ENCODE assay signal across 10 cellular contexts in genomic region chr15:57485869-57486268, GRCh38.
DNase-seq lines count a peak whose midpoint lies in the region; ATAC-seq, FAIRE-seq and TF ChIP-seq lines count a peak whose summit lies in the region.
"Had no signal": no experiment of that assay in that cellular context is flagged by ENCODE, and none has a peak within 500 bp of the region (broad histone marks: within the 10 kb centered on the region; RNA-seq: fewer than 3 reads in every experiment).

No MANE protein-coding gene starts in this region.

- no peak overlapping the region for H3K4me3 ChIP-seq in esophagus squamous epithelium
- H3K4me3 ChIP-seq: skin epidermis had no signal

- H3K27ac ChIP-seq in esophagus squamous epithelium, result peak overlapping the region in 3 of 4 donors; percentile 50 to 68 (median 54)

- peak; percentile 97 for DNase-seq in ELR (ENCODE audit: low read depth)
- DNase-seq in RCC 7860 (ENCODE audit: low spot score), result peak; percentile 99
- no peak for DNase-seq in esophagus squamous epithelium (lab: John Stamatoyannopoulos, UW)
- DNase-seq in posterior vena cava (ENCODE audit: low spot score), result peak; percentile 84
- no peak for DNase-seq in GM10248 (ENCODE audit: extremely low spot score)
- DNase-seq in mesenteric fat pad (ENCODE audit: low spot score), result no peak

- no peaks in the 10 kb centered on the region for H3K36me3 ChIP-seq in esophagus squamous epithelium

- FAIRE-seq in RCC 7860 (lab: Jason Lieb, UNC), result peak; percentile 99
- FAIRE-seq: islet of Langerhans had no signal

- no peak for ATAC-seq in GM18870 (IDR thresholded peaks at IDR 0.05; ENCODE audit: unreplicated experiment)
- ATAC-seq in HG03039 (IDR thresholded peaks at IDR 0.05; ENCODE audit: unreplicated experiment), result no peak

- no peak for TF ChIP-seq POLR2A in esophagus squamous epithelium (IDR thresholded peaks at IDR 0.05)

- H3K4me1 ChIP-seq in esophagus squamous epithelium, result peaks cover 0 to 21% (median 0%) of the 10 kb centered on the region in 3 donors

- intact Hi-C loops in esophagus squamous epithelium (cut with DNase I) (no loop called here), posterior vena cava (cut with DNase I) (no loop called here)

- no peaks in the 10 kb centered on the region for H3K27me3 ChIP-seq in esophagus squamous epithelium

- WGBS in esophagus squamous epithelium, 2 donors, result 14 to 29% methylated on average over 1 to 2 of the region's 2 CpGs

- POLR2A ChIA-PET in GM10248 (lab: Yijun Ruan, JAX), result no interaction called here

- no peaks in the 10 kb centered on the region for H3K9me3 ChIP-seq in esophagus squamous epithelium

- TF ChIP-seq CTCF in esophagus squamous epithelium (IDR thresholded peaks at IDR 0.05) (no peak), GM10248 (IDR thresholded peaks at IDR 0.05; ENCODE audit: control extremely low read depth, extremely low read depth, low read depth, missing control alignments) (no peak)

- CTCF ChIA-PET in GM10248 (lab: Yijun Ruan, JAX), result no interaction called here

Comparison
In these comparisons a context has a peak if more than half of its experiments do, and no peak if none do; other contexts are left out.
1. DNase-seq: peak in ELR (single experiment), RCC 7860 (single experiment) and posterior vena cava (single experiment); none in esophagus squamous epithelium (single experiment), GM10248 (single experiment) and mesenteric fat pad (single experiment).